17 cellular contexts compared by ENCODE assay signal in genomic region chr4:138111462-138112000, GRCh38.
A peak's percentile ranks its signal among the peaks of the same experiment; 100 is the strongest.
DNase-seq lines count a peak whose midpoint lies in the region; ATAC-seq, FAIRE-seq and TF ChIP-seq lines count a peak whose summit lies in the region.
"Had no signal": no experiment of that assay in that cellular context is flagged by ENCODE, and none has a peak within 500 bp of the region (broad histone marks: within the 10 kb centered on the region; RNA-seq: fewer than 3 reads in every experiment).

No MANE protein-coding gene starts in this region.

- DNase-seq in ELF-1 (ENCODE audit: low read depth, low spot score) (peak; percentile 90), endothelial cell of umbilical vein (ENCODE audit: low read depth, low spot score) (peak; percentile 74), D341Med (ENCODE audit: low spot score) (no peak), amygdala (lab: John Stamatoyannopoulos, UW) (no peak), nucleus accumbens (lab: John Stamatoyannopoulos, UW) (no peak)
- DNase-seq: activated CD4-positive, alpha-beta T cell treated with anti-CD3 and anti-CD28 coated beads for 4 hours; GF-D8; naive B cell; NCI-H2107; right cardiac atrium; stimulated activated CD4-positive, alpha-beta T cell treated with anti-CD3 and anti-CD28 coated beads, Interleukin-4, amount 100 ng/mL, for 4 hours; stimulated activated naive CD8-positive, alpha-beta T cell treated with anti-CD3 and anti-CD28 coated beads, Interleukin-15, Interleukin-2, amounts not matched to agents 100 U/mL and 50 U/mL, for 24 hours had no signal

- WGBS in mesodermal cell (ENCODE audit: insufficient coverage in 2 of 2), 2 experiments, result no CpG with 5 or more reads among the region's 3 CpGs

- H3K4me1 ChIP-seq in OCI-LY3 (ENCODE audit: low read length), result peaks cover 30% of the 10 kb centered on the region
- H3K4me1 ChIP-seq in endothelial cell of umbilical vein (ENCODE audit: control insufficient read depth, extremely low read depth, insufficient read depth, low read length), result peaks cover 52% of the 10 kb centered on the region
- H3K4me1 ChIP-seq in mesodermal cell (ENCODE audit: control insufficient read depth, insufficient read depth, low read length, poor library complexity, severe bottlenecking), result peaks cover 6% of the 10 kb centered on the region
- H3K4me1 ChIP-seq: breast epithelium had no signal

- no peak overlapping the region for H3K27ac ChIP-seq in OCI-LY3 (ENCODE audit: low read length)
- H3K27ac ChIP-seq in endothelial cell of umbilical vein (ENCODE audit: insufficient read depth, low read depth, low read length), result peak overlapping the region; percentile 99
- peak overlapping the region; percentile 55 for H3K27ac ChIP-seq in mesodermal cell (ENCODE audit: low read depth, low read length, severe bottlenecking)
- H3K27ac ChIP-seq: breast epithelium had no signal

- peaks cover 4% of the 10 kb centered on the region for H3K36me3 ChIP-seq in OCI-LY3 (replicated peaks; ENCODE audit: low read depth, low read length)
- no peaks in the 10 kb centered on the region for H3K36me3 ChIP-seq in endothelial cell of umbilical vein (ENCODE audit: control insufficient read depth in 2 of 2, extremely low read depth in 1 of 2, insufficient read depth in 2 of 2, low read length in 2 of 2)
- H3K36me3 ChIP-seq in mesodermal cell (ENCODE audit: control insufficient read depth, insufficient read depth, low read length), result no peaks in the 10 kb centered on the region
- H3K36me3 ChIP-seq: breast epithelium had no signal

- H3K79me2 ChIP-seq in OCI-LY3 (ENCODE audit: low read length) (no peaks in the 10 kb centered on the region), endothelial cell of umbilical vein (ENCODE audit: control insufficient read depth, insufficient read depth, low read length) (no peaks in the 10 kb centered on the region)

- H4K20me1 ChIP-seq in OCI-LY3 (ENCODE audit: insufficient read depth, low read length), result no peaks in the 10 kb centered on the region
- no peaks in the 10 kb centered on the region for H4K20me1 ChIP-seq in endothelial cell of umbilical vein (replicated peaks; ENCODE audit: control insufficient read depth, extremely low read depth, insufficient read depth, low read length)

- H3K4me3 ChIP-seq in OCI-LY3 (ENCODE audit: low read length) (no peak overlapping the region), endothelial cell of umbilical vein (replicated peaks in 1 of 3; ENCODE audit: insufficient read depth in 1 of 3, low read depth in 1 of 3, low read length in 3 of 3) (no peak overlapping the region), mesodermal cell (ENCODE audit: extremely low read depth, insufficient read depth, low read length, poor library complexity, severe bottlenecking) (no peak overlapping the region)
- H3K4me3 ChIP-seq: breast epithelium had no signal

- TF ChIP-seq CTCF in OCI-LY3 (IDR thresholded peaks at IDR 0.05; ENCODE audit: low read depth, low read length), result 0 out of 2 replicates have a peak, but pooled peaks have one; percentile 7
- TF ChIP-seq CTCF in endothelial cell of umbilical vein (IDR thresholded peaks at IDR 0.05; ENCODE audit: extremely low read depth in 1 of 2, insufficient read depth in 1 of 2, low read depth in 1 of 2, low read length in 2 of 2), result no peak

- no TSS peak for BruUV-seq in endothelial cell of umbilical vein (replicated peaks; lab: Mats Ljungman, UMichigan)

- FAIRE-seq in endothelial cell of umbilical vein (lab: Jason Lieb, UNC), result no peak

- CTCF ChIA-PET in endothelial cell of umbilical vein (lab: Charles Lee), result interaction anchor here (0.8 to 2.1 kb wide), 10 partner anchors 10 to 569 kb away, joined by 3 to 17 read pairs (median 4); no protein-coding TSS in a partner anchor

- no peak for ATAC-seq in GM18505 (IDR thresholded peaks at IDR 0.05; ENCODE audit: unreplicated experiment)
- ATAC-seq: activated T-helper 17 cell treated with anti-CD3 and anti-CD28 coated beads, Interleukin-2, amount 50 U/mL, for 72 hours; right cardiac atrium; stimulated activated naive CD8-positive, alpha-beta T cell treated with anti-CD3 and anti-CD28 coated beads, Interleukin-15, Interleukin-2, amounts not matched to agents 100 U/mL and 50 U/mL, for 24 hours had no signal

- POLR2A ChIA-PET in endothelial cell of umbilical vein (lab: Charles Lee), result interaction anchor here (1.0 kb wide), 1 partner anchor 42 kb away, joined by 3 read pairs; no protein-coding TSS in a partner anchor

- no peaks in the 10 kb centered on the region for H3K27me3 ChIP-seq in OCI-LY3 (ENCODE audit: low read depth, low read length)
- H3K27me3 ChIP-seq in endothelial cell of umbilical vein (ENCODE audit: control insufficient read depth in 2 of 2, insufficient read depth in 2 of 2, low read length in 2 of 2), result no peaks in the 10 kb centered on the region
- H3K27me3 ChIP-seq: breast epithelium had no signal

- TF ChIP-seq POLR2A in endothelial cell of umbilical vein (IDR thresholded peaks at IDR 0.05; ENCODE audit: low read depth, low read length) (no peak), GM18505 (IDR thresholded peaks at IDR 0.05; ENCODE audit: borderline replicate concordance, extremely low read depth, insufficient read depth, insufficient read length) (no peak)

- H3K9ac ChIP-seq in OCI-LY3 (ENCODE audit: low read length) (no peak overlapping the region), endothelial cell of umbilical vein (replicated peaks; ENCODE audit: extremely low read depth, insufficient read depth, low read length) (peak overlapping the region; percentile 84)

- H3K9me3 ChIP-seq in OCI-LY3 (ENCODE audit: insufficient read depth, low read length) (peaks cover 9% of the 10 kb centered on the region; the same call in 1 of the 2 replicates), endothelial cell of umbilical vein (replicated peaks; ENCODE audit: control insufficient read depth, insufficient read depth, low read length) (peaks cover 2% of the 10 kb centered on the region), mesodermal cell (ENCODE audit: control insufficient read depth, low read length) (no peaks in the 10 kb centered on the region)
- H3K9me3 ChIP-seq: breast epithelium had no signal

- dilution Hi-C loops in endothelial cell of umbilical vein (cut with MboI; ENCODE audit: extremely low pct_ligation_motif_present, low sequenced_read_pairs), result no loop called here

- no peaks in the 10 kb centered on the region for H3K9me1 ChIP-seq in endothelial cell of umbilical vein (replicated peaks; ENCODE audit: control insufficient read depth, extremely low read depth, insufficient read depth, low read length)

- H3K4me2 ChIP-seq in OCI-LY3 (ENCODE audit: low read length) (no peak overlapping the region), endothelial cell of umbilical vein (ENCODE audit: insufficient read depth, low read length) (peak overlapping the region; percentile 59)

- H2AFZ ChIP-seq in OCI-LY3 (ENCODE audit: low read depth, low read length), result no peak overlapping the region
- peak overlapping the region; percentile 39 for H2AFZ ChIP-seq in endothelial cell of umbilical vein (ENCODE audit: low read depth, low read length)

- intact Hi-C loops in endothelial cell of umbilical vein (cut with micrococcal nuclease), result loop anchor here (1.0 to 10.0 kb wide), 6 partner anchors 41 to 903 kb away; partner anchors contain the start of gene NOCT

TF ChIP-seq in endothelial cell of umbilical vein, 7 proteins besides CTCF, POLR2A, EP300 and RAD21:
- TF ChIP-seq MAX (IDR thresholded peaks at IDR 0.05; ENCODE audit: insufficient read depth, insufficient read length), result no peak
- peak; percentile 46 for TF ChIP-seq POLR2AphosphoS5 (IDR thresholded peaks at IDR 0.05; ENCODE audit: insufficient read depth, low read depth, low read length)

Comparison
In these comparisons a context has a peak if more than half of its experiments do, and no peak if none do; other contexts are left out.
1. DNase-seq: peak in ELF-1 (single experiment) and endothelial cell of umbilical vein (single experiment); none in D341Med (single experiment), amygdala (0 of 56) and nucleus accumbens (0 of 56).